1 cellular context compared by ENCODE assay signal in the genomic region with DNA sequence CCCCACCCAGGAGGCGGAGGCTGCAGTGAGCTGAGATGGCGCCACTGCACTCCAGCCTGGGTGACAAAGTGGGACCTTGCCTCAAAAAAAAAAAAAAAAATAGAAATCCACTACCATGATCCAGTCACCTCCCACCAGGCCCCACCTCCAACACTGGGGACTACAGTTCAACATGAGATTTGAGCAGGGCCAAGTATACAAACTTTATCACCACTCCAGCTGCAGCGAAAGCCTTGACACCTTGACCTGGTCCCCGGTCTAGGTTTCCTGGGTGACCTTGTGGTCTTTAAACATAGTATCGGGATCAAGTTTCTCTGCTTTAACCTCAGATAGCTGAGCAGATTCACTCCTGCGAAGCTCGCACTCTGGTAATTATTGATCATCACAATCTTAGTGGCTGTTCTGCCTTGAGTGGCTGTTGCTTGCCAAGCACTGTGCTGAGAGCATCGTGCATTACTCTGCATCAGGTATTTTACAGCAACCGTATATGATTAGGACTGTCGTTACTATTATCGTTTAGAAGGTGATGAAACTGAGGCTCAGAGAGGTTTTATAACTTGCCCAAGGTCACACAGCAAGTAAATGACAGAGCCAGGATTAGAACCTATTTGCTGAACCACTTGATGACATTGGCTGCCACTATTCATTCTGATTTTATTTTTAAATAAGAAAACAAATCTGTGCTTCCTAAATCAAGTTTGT.
TF ChIP-seq lines count a peak whose summit lies in the region.

No MANE protein-coding gene starts in this region.

TF ChIP-seq in HepG2, 621 proteins besides CTCF, POLR2A, EP300 and RAD21 (continued from another document and continues in another):
- TF ChIP-seq, protein P1, sequence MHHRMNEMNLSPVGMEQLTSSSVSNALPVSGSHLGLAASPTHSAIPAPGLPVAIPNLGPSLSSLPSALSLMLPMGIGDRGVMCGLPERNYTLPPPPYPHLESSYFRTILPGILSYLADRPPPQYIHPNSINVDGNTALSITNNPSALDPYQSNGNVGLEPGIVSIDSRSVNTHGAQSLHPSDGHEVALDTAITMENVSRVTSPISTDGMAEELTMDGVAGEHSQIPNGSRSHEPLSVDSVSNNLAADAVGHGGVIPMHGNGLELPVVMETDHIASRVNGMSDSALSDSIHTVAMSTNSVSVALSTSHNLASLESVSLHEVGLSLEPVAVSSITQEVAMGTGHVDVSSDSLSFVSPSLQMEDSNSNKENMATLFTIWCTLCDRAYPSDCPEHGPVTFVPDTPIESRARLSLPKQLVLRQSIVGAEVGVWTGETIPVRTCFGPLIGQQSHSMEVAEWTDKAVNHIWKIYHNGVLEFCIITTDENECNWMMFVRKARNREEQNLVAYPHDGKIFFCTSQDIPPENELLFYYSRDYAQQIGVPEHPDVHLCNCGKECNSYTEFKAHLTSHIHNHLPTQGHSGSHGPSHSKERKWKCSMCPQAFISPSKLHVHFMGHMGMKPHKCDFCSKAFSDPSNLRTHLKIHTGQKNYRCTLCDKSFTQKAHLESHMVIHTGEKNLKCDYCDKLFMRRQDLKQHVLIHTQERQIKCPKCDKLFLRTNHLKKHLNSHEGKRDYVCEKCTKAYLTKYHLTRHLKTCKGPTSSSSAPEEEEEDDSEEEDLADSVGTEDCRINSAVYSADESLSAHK (CRISPR knock-in tag; IDR thresholded peaks at IDR 0.05; ENCODE audit: borderline replicate concordance), result no peak
- TF ChIP-seq ISL2 (CRISPR knock-in tag; IDR thresholded peaks at IDR 0.05) (peak; percentile 47; the same call in 1 of the 2 replicates), SNAPC2 (CRISPR knock-in tag; IDR thresholded peaks at IDR 0.05) (no peak), KMT2B (CRISPR knock-in tag; IDR thresholded peaks at IDR 0.05) (no peak), TGIF2 (CRISPR knock-in tag; IDR thresholded peaks at IDR 0.05) (no peak), ZNF451 (CRISPR knock-in tag; IDR thresholded peaks at IDR 0.05) (no peak), RFXAP (CRISPR knock-in tag; IDR thresholded peaks at IDR 0.05; ENCODE audit: borderline replicate concordance) (no peak), ADNP (CRISPR knock-in tag; IDR thresholded peaks at IDR 0.05) (no peak), ZNF350 (CRISPR knock-in tag; IDR thresholded peaks at IDR 0.05; ENCODE audit: borderline replicate concordance, low read depth) (peak; percentile 30; the same call in 1 of the 2 replicates), SRY (CRISPR knock-in tag; IDR thresholded peaks at IDR 0.05) (no peak), PITX1 (CRISPR knock-in tag; IDR thresholded peaks at IDR 0.05) (peak; percentile 78; the same call in 1 of the 2 replicates), ZMYM2 (CRISPR knock-in tag; IDR thresholded peaks at IDR 0.05) (no peak), TRIM24 (CRISPR knock-in tag; IDR thresholded peaks at IDR 0.05) (no peak), ZNF879 (CRISPR knock-in tag; IDR thresholded peaks at IDR 0.05) (0 out of 2 replicates have a peak, but pooled peaks have one; percentile 30), FOXC1 (CRISPR knock-in tag; IDR thresholded peaks at IDR 0.05; ENCODE audit: borderline replicate concordance) (0 out of 2 replicates have a peak, but pooled peaks have one; percentile 28), ZNF672 (CRISPR knock-in tag; IDR thresholded peaks at IDR 0.05) (no peak), ZNF44 (CRISPR knock-in tag; IDR thresholded peaks at IDR 0.05) (no peak), MAFG (CRISPR knock-in tag; IDR thresholded peaks at IDR 0.05) (no peak), ZNF713 (CRISPR knock-in tag; IDR thresholded peaks at IDR 0.05) (no peak), ZNF331 (CRISPR knock-in tag; IDR thresholded peaks at IDR 0.05) (no peak), CENPT (CRISPR knock-in tag; IDR thresholded peaks at IDR 0.05; ENCODE audit: low read depth) (no peak), ZNF674 (CRISPR knock-in tag; IDR thresholded peaks at IDR 0.05; ENCODE audit: low read depth) (no peak), SUZ12 (IDR thresholded peaks at IDR 0.05; ENCODE audit: low read depth, low read length) (no peak), BRD4 (CRISPR knock-in tag; IDR thresholded peaks at IDR 0.05) (no peak), ZNF264 (CRISPR knock-in tag; IDR thresholded peaks at IDR 0.05) (no peak), YY1 (IDR thresholded peaks at IDR 0.05; ENCODE audit: insufficient read depth, insufficient replicate concordance, low read depth, low read length) (no peak), ETV5 (CRISPR knock-in tag; IDR thresholded peaks at IDR 0.05; ENCODE audit: borderline replicate concordance) (no peak), EHMT2 (IDR thresholded peaks at IDR 0.05; ENCODE audit: borderline replicate concordance, low read depth, low read length) (no peak), ESRRA (CRISPR knock-in tag; IDR thresholded peaks at IDR 0.05; ENCODE audit: low read depth) (peak; percentile 93), KDM5B (CRISPR knock-in tag; IDR thresholded peaks at IDR 0.05; ENCODE audit: borderline replicate concordance) (no peak), MYNN (CRISPR knock-in tag; IDR thresholded peaks at IDR 0.05; ENCODE audit: low read depth) (no peak), ARNTL (CRISPR knock-in tag; IDR thresholded peaks at IDR 0.05) (no peak), KLF6 (CRISPR knock-in tag; IDR thresholded peaks at IDR 0.05) (no peak)
- TF ChIP-seq, protein P2, sequence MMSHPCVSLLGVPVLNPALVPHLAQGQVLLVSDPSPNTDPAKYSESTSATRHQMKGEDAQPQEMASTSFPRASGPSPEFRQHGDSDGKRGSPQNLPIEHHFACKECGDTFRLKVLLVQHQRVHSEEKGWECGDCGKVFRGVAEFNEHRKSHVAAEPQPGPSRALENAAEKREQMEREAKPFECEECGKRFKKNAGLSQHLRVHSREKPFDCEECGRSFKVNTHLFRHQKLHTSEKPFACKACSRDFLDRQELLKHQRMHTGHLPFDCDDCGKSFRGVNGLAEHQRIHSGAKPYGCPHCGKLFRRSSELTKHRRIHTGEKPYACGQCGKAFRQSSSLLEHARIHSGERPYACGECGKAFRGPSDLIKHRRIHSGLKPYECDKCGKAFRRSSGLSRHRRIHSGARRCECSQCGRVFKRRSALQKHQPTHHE (CRISPR knock-in tag; IDR thresholded peaks at IDR 0.05; ENCODE audit: borderline replicate concordance), result no peak
- TF ChIP-seq, protein P3, sequence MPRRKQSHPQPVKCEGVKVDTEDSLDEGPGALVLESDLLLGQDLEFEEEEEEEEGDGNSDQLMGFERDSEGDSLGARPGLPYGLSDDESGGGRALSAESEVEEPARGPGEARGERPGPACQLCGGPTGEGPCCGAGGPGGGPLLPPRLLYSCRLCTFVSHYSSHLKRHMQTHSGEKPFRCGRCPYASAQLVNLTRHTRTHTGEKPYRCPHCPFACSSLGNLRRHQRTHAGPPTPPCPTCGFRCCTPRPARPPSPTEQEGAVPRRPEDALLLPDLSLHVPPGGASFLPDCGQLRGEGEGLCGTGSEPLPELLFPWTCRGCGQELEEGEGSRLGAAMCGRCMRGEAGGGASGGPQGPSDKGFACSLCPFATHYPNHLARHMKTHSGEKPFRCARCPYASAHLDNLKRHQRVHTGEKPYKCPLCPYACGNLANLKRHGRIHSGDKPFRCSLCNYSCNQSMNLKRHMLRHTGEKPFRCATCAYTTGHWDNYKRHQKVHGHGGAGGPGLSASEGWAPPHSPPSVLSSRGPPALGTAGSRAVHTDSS (CRISPR knock-in tag; conservative IDR thresholded peaks at IDR 0.05), result no peak
- TF ChIP-seq, protein P4, sequence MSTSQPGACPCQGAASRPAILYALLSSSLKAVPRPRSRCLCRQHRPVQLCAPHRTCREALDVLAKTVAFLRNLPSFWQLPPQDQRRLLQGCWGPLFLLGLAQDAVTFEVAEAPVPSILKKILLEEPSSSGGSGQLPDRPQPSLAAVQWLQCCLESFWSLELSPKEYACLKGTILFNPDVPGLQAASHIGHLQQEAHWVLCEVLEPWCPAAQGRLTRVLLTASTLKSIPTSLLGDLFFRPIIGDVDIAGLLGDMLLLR (CRISPR knock-in tag; IDR thresholded peaks at IDR 0.05), result no peak
- TF ChIP-seq, protein P5, sequence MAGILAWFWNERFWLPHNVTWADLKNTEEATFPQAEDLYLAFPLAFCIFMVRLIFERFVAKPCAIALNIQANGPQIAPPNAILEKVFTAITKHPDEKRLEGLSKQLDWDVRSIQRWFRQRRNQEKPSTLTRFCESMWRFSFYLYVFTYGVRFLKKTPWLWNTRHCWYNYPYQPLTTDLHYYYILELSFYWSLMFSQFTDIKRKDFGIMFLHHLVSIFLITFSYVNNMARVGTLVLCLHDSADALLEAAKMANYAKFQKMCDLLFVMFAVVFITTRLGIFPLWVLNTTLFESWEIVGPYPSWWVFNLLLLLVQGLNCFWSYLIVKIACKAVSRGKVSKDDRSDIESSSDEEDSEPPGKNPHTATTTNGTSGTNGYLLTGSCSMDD (CRISPR knock-in tag; IDR thresholded peaks at IDR 0.05), result no peak
- TF ChIP-seq, protein P6, sequence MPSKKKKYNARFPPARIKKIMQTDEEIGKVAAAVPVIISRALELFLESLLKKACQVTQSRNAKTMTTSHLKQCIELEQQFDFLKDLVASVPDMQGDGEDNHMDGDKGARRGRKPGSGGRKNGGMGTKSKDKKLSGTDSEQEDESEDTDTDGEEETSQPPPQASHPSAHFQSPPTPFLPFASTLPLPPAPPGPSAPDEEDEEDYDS (CRISPR knock-in tag; IDR thresholded peaks at IDR 0.05), result no peak
- TF ChIP-seq, protein P7, sequence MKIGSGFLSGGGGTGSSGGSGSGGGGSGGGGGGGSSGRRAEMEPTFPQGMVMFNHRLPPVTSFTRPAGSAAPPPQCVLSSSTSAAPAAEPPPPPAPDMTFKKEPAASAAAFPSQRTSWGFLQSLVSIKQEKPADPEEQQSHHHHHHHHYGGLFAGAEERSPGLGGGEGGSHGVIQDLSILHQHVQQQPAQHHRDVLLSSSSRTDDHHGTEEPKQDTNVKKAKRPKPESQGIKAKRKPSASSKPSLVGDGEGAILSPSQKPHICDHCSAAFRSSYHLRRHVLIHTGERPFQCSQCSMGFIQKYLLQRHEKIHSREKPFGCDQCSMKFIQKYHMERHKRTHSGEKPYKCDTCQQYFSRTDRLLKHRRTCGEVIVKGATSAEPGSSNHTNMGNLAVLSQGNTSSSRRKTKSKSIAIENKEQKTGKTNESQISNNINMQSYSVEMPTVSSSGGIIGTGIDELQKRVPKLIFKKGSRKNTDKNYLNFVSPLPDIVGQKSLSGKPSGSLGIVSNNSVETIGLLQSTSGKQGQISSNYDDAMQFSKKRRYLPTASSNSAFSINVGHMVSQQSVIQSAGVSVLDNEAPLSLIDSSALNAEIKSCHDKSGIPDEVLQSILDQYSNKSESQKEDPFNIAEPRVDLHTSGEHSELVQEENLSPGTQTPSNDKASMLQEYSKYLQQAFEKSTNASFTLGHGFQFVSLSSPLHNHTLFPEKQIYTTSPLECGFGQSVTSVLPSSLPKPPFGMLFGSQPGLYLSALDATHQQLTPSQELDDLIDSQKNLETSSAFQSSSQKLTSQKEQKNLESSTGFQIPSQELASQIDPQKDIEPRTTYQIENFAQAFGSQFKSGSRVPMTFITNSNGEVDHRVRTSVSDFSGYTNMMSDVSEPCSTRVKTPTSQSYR (CRISPR knock-in tag; IDR thresholded peaks at IDR 0.05; ENCODE audit: borderline replicate concordance), result no peak
- TF ChIP-seq, protein P8, sequence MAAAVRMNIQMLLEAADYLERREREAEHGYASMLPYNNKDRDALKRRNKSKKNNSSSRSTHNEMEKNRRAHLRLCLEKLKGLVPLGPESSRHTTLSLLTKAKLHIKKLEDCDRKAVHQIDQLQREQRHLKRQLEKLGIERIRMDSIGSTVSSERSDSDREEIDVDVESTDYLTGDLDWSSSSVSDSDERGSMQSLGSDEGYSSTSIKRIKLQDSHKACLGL (CRISPR knock-in tag; IDR thresholded peaks at IDR 0.05), result no peak
- TF ChIP-seq, protein P9, sequence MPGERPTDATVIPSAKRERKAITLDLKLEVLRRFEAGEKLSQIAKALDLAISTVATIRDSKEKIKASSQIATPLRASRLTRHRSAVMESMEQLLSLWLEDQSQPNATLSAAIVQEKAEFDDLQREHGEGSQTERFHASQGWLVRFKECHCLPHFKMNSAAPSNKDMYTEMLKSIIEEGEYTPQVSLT (CRISPR knock-in tag; IDR thresholded peaks at IDR 0.05; ENCODE audit: borderline replicate concordance, low read depth), result no peak
- TF ChIP-seq, protein P10, sequence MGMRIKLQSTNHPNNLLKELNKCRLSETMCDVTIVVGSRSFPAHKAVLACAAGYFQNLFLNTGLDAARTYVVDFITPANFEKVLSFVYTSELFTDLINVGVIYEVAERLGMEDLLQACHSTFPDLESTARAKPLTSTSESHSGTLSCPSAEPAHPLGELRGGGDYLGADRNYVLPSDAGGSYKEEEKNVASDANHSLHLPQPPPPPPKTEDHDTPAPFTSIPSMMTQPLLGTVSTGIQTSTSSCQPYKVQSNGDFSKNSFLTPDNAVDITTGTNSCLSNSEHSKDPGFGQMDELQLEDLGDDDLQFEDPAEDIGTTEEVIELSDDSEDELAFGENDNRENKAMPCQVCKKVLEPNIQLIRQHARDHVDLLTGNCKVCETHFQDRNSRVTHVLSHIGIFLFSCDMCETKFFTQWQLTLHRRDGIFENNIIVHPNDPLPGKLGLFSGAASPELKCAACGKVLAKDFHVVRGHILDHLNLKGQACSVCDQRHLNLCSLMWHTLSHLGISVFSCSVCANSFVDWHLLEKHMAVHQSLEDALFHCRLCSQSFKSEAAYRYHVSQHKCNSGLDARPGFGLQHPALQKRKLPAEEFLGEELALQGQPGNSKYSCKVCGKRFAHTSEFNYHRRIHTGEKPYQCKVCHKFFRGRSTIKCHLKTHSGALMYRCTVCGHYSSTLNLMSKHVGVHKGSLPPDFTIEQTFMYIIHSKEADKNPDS (CRISPR knock-in tag; IDR thresholded peaks at IDR 0.05), result no peak
- TF ChIP-seq, protein P11, sequence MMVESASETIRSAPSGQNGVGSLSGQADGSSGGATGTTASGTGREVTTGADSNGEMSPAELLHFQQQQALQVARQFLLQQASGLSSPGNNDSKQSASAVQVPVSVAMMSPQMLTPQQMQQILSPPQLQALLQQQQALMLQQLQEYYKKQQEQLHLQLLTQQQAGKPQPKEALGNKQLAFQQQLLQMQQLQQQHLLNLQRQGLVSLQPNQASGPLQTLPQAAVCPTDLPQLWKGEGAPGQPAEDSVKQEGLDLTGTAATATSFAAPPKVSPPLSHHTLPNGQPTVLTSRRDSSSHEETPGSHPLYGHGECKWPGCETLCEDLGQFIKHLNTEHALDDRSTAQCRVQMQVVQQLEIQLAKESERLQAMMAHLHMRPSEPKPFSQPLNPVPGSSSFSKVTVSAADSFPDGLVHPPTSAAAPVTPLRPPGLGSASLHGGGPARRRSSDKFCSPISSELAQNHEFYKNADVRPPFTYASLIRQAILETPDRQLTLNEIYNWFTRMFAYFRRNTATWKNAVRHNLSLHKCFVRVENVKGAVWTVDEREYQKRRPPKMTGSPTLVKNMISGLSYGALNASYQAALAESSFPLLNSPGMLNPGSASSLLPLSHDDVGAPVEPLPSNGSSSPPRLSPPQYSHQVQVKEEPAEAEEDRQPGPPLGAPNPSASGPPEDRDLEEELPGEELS (CRISPR knock-in tag; IDR thresholded peaks at IDR 0.05), result peak; percentile 27; the same call in 1 of the 2 replicates
- TF ChIP-seq, protein P12, sequence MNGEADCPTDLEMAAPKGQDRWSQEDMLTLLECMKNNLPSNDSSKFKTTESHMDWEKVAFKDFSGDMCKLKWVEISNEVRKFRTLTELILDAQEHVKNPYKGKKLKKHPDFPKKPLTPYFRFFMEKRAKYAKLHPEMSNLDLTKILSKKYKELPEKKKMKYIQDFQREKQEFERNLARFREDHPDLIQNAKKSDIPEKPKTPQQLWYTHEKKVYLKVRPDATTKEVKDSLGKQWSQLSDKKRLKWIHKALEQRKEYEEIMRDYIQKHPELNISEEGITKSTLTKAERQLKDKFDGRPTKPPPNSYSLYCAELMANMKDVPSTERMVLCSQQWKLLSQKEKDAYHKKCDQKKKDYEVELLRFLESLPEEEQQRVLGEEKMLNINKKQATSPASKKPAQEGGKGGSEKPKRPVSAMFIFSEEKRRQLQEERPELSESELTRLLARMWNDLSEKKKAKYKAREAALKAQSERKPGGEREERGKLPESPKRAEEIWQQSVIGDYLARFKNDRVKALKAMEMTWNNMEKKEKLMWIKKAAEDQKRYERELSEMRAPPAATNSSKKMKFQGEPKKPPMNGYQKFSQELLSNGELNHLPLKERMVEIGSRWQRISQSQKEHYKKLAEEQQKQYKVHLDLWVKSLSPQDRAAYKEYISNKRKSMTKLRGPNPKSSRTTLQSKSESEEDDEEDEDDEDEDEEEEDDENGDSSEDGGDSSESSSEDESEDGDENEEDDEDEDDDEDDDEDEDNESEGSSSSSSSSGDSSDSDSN (CRISPR knock-in tag; IDR thresholded peaks at IDR 0.05), result no peak
